8 cellular contexts compared by ENCODE assay signal in genomic region chr15:50181983-50182232, GRCh38. TPM values are rescaled to one million over a fixed set of nuclear protein-coding genes. Genes with fewer than 3 reads are reported as not detected.
A peak's percentile ranks its signal among the peaks of the same experiment; 100 is the strongest.
DNase-seq lines count a peak whose midpoint lies in the region; TF ChIP-seq lines count a peak whose summit lies in the region.

TSS of gene SLC27A2 (plus strand) at chr15:50182196. CDS start at chr15:50182428, 232 bp downstream.

- peak; percentile 66 for TF ChIP-seq CTCF in chondrocyte (IDR thresholded peaks at IDR 0.05)

- DNase-seq in DMS153 treated with DMSO at 0.1 percent for 48 hours (lab: John Stamatoyannopoulos, UW; ENCODE audit: unreplicated experiment): peak; percentile 9
- DNase-seq in DMS153 (lab: John Stamatoyannopoulos, UW): no peak
- no peak for DNase-seq in HEK293T (ENCODE audit: extremely low spot score)
- DNase-seq in NCI-H2196 treated with DMSO at 0.1 percent for 48 hours (lab: John Stamatoyannopoulos, UW; ENCODE audit: unreplicated experiment): peak; percentile 8
- no peak for DNase-seq in chondrocyte (ENCODE audit: low spot score)
- DNase-seq in ecto neural progenitor cell (ENCODE audit: low spot score): no peak
- no peak for DNase-seq in midbrain (lab: John Stamatoyannopoulos, UW)

- WGBS in mesodermal cell (ENCODE audit: insufficient coverage in 2 of 2), 2 experiments: 3 to 9% methylated on average over 15 to 18 of the region's 18 CpGs

- POLR2A ChIA-PET in HEK293T (lab: Yijun Ruan, JAX): interaction anchor here (0.7 to 2.6 kb wide), 3 partner anchors 46 to 173 kb away, joined by 3 to 10 read pairs (median 4); partner anchors contain the start of gene GABPB1

- peaks cover 3% of the 10 kb centered on the region for H3K4me1 ChIP-seq in mesodermal cell (ENCODE audit: control insufficient read depth, insufficient read depth, low read length, poor library complexity, severe bottlenecking)

- peaks cover 54% of the 10 kb centered on the region for H3K27me3 Mint-ChIP-seq in chondrocyte (ENCODE audit: low read depth)

- peaks cover 9% of the 10 kb centered on the region for H3K4me1 Mint-ChIP-seq in chondrocyte (ENCODE audit: low read depth)

- peaks cover 2% of the 10 kb centered on the region for H3K36me3 Mint-ChIP-seq in chondrocyte (ENCODE audit: low read depth)

- no peak within 1 kb of the TSS for H3K27ac ChIP-seq in mesodermal cell (ENCODE audit: low read depth, low read length, severe bottlenecking)

- no peaks in the 10 kb centered on the region for H3K36me3 ChIP-seq in mesodermal cell (ENCODE audit: control insufficient read depth, insufficient read depth, low read length)

- CTCF ChIA-PET in HEK293T (lab: Yijun Ruan, JAX): interaction anchor here (2.2 kb wide), 1 partner anchor 134 kb away, joined by 10 read pairs; no protein-coding TSS in a partner anchor

- H3K4me3 Mint-ChIP-seq in chondrocyte (ENCODE audit: unreplicated experiment): peak within 1 kb of the TSS; percentile 77

- no peak within 1 kb of the TSS for H3K27ac Mint-ChIP-seq in chondrocyte (ENCODE audit: unreplicated experiment)

- no peaks in the 10 kb centered on the region for H3K9me3 ChIP-seq in mesodermal cell (ENCODE audit: control insufficient read depth, low read length)

- H3K9me3 Mint-ChIP-seq in chondrocyte (ENCODE audit: low read depth): no peaks in the 10 kb centered on the region

- peak within 1 kb of the TSS; percentile 40 for H3K4me3 ChIP-seq in mesodermal cell (ENCODE audit: extremely low read depth, insufficient read depth, low read length, poor library complexity, severe bottlenecking)

TF ChIP-seq in HEK293T, 16 proteins besides CTCF, POLR2A, EP300 and RAD21:
- no peak for TF ChIP-seq PKNOX1 (IDR thresholded peaks at IDR 0.05)
- TF ChIP-seq L3MBTL2 (conservative IDR thresholded peaks at IDR 0.05): peak; percentile 42

RNA-seq across cellular contexts. Expression of gene SLC27A2, which starts in this region (rescaled TPM):
- not detected in 3 replicates for total RNA-seq in chondrocyte
- polyA plus RNA-seq in mesodermal cell (2013, experiment 1 of 2): 0.41 TPM
- polyA plus RNA-seq in mesodermal cell (2013, experiment 2 of 2): 0.96 TPM

Comparison
In these comparisons a context has a peak if more than half of its experiments do, and no peak if none do; other contexts are left out.
1. DNase-seq: peak in DMS153 treated with DMSO at 0.1 percent for 48 hours (single experiment) and NCI-H2196 treated with DMSO at 0.1 percent for 48 hours (single experiment); none in DMS153 (single experiment), HEK293T (single experiment), chondrocyte (single experiment), ecto neural progenitor cell (single experiment) and midbrain (single experiment).